1 cellular context compared by ENCODE assay signal in the genomic region with DNA sequence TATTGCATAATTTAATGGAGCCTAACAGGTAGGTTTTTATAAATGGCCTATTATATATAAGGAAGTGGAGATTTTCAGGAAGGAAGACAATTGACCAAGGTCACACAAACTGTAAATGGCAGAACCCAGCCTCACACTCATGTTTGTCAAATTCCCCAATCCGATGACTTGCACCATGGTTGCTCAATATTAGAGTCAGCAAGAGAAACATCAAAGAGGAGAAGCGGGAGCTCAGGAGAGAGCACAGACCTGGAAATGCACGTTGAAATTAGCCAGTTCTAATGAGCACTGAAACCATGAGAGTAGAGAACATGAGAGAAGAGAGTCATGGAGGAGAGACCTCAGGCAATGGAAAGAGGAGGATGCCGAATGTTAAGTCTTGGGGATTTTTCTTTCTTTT.
TF ChIP-seq lines count a peak whose summit lies in the region.

No MANE protein-coding gene starts in this region.

TF ChIP-seq in HepG2, 621 proteins besides CTCF, POLR2A, EP300 and RAD21 (continued from another document):
- TF ChIP-seq, protein P1, sequence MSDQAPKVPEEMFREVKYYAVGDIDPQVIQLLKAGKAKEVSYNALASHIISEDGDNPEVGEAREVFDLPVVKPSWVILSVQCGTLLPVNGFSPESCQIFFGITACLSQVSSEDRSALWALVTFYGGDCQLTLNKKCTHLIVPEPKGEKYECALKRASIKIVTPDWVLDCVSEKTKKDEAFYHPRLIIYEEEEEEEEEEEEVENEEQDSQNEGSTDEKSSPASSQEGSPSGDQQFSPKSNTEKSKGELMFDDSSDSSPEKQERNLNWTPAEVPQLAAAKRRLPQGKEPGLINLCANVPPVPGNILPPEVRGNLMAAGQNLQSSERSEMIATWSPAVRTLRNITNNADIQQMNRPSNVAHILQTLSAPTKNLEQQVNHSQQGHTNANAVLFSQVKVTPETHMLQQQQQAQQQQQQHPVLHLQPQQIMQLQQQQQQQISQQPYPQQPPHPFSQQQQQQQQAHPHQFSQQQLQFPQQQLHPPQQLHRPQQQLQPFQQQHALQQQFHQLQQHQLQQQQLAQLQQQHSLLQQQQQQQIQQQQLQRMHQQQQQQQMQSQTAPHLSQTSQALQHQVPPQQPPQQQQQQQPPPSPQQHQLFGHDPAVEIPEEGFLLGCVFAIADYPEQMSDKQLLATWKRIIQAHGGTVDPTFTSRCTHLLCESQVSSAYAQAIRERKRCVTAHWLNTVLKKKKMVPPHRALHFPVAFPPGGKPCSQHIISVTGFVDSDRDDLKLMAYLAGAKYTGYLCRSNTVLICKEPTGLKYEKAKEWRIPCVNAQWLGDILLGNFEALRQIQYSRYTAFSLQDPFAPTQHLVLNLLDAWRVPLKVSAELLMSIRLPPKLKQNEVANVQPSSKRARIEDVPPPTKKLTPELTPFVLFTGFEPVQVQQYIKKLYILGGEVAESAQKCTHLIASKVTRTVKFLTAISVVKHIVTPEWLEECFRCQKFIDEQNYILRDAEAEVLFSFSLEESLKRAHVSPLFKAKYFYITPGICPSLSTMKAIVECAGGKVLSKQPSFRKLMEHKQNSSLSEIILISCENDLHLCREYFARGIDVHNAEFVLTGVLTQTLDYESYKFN (CRISPR knock-in tag; conservative IDR thresholded peaks at IDR 0.05) = peak; percentile 59; the same call in 1 of the 2 replicates
- no peak for TF ChIP-seq ZNF446 (CRISPR knock-in tag; IDR thresholded peaks at IDR 0.05)
- TF ChIP-seq ZNF792 (CRISPR knock-in tag; IDR thresholded peaks at IDR 0.05) = 0 out of 2 replicates have a peak, but pooled peaks have one; percentile 29
- TF ChIP-seq SOX6 (IDR thresholded peaks at IDR 0.05) = no peak
- peak; percentile 75 for TF ChIP-seq SOX6 (CRISPR knock-in tag; IDR thresholded peaks at IDR 0.05)
- no peak for TF ChIP-seq ZBTB7B (CRISPR knock-in tag; IDR thresholded peaks at IDR 0.05)
- no peak for TF ChIP-seq SETDB1 (CRISPR knock-in tag; IDR thresholded peaks at IDR 0.05; ENCODE audit: borderline replicate concordance)
- no peak for TF ChIP-seq ZKSCAN5 (CRISPR knock-in tag; IDR thresholded peaks at IDR 0.05)
- no peak for TF ChIP-seq SMARCC2 (IDR thresholded peaks at IDR 0.05)
- peak; percentile 40; the same call in 1 of the 2 replicates for TF ChIP-seq HDAC1 (CRISPR knock-in tag; IDR thresholded peaks at IDR 0.05)
- TF ChIP-seq ATF1 (CRISPR knock-in tag; IDR thresholded peaks at IDR 0.05) = 0 out of 2 replicates have a peak, but pooled peaks have one; percentile 42
- TF ChIP-seq HDAC2 (CRISPR knock-in tag; IDR thresholded peaks at IDR 0.05) = peak; percentile 66
- TF ChIP-seq, protein P2, sequence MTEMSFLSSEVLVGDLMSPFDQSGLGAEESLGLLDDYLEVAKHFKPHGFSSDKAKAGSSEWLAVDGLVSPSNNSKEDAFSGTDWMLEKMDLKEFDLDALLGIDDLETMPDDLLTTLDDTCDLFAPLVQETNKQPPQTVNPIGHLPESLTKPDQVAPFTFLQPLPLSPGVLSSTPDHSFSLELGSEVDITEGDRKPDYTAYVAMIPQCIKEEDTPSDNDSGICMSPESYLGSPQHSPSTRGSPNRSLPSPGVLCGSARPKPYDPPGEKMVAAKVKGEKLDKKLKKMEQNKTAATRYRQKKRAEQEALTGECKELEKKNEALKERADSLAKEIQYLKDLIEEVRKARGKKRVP (CRISPR knock-in tag; IDR thresholded peaks at IDR 0.05) = 0 out of 4 replicates have a peak, but pooled peaks of 1 of the 2 experiments have one; percentile 25
- TF ChIP-seq TCF7 (IDR thresholded peaks at IDR 0.05; ENCODE audit: low read depth) = peak; percentile 94
- TF ChIP-seq ZNF7 (CRISPR knock-in tag; IDR thresholded peaks at IDR 0.05) = peak; percentile 78; the same call in 1 of the 2 replicates
- no peak for TF ChIP-seq ZNF468 (CRISPR knock-in tag; IDR thresholded peaks at IDR 0.05)
- TF ChIP-seq MIER3 (CRISPR knock-in tag; IDR thresholded peaks at IDR 0.05; ENCODE audit: borderline replicate concordance) = peak; percentile 44; the same call in 1 of the 2 replicates
- TF ChIP-seq NFIC (IDR thresholded peaks at IDR 0.05; ENCODE audit: low read length) = peak; percentile 37; the same call in 1 of the 2 replicates
- TF ChIP-seq, protein P3, sequence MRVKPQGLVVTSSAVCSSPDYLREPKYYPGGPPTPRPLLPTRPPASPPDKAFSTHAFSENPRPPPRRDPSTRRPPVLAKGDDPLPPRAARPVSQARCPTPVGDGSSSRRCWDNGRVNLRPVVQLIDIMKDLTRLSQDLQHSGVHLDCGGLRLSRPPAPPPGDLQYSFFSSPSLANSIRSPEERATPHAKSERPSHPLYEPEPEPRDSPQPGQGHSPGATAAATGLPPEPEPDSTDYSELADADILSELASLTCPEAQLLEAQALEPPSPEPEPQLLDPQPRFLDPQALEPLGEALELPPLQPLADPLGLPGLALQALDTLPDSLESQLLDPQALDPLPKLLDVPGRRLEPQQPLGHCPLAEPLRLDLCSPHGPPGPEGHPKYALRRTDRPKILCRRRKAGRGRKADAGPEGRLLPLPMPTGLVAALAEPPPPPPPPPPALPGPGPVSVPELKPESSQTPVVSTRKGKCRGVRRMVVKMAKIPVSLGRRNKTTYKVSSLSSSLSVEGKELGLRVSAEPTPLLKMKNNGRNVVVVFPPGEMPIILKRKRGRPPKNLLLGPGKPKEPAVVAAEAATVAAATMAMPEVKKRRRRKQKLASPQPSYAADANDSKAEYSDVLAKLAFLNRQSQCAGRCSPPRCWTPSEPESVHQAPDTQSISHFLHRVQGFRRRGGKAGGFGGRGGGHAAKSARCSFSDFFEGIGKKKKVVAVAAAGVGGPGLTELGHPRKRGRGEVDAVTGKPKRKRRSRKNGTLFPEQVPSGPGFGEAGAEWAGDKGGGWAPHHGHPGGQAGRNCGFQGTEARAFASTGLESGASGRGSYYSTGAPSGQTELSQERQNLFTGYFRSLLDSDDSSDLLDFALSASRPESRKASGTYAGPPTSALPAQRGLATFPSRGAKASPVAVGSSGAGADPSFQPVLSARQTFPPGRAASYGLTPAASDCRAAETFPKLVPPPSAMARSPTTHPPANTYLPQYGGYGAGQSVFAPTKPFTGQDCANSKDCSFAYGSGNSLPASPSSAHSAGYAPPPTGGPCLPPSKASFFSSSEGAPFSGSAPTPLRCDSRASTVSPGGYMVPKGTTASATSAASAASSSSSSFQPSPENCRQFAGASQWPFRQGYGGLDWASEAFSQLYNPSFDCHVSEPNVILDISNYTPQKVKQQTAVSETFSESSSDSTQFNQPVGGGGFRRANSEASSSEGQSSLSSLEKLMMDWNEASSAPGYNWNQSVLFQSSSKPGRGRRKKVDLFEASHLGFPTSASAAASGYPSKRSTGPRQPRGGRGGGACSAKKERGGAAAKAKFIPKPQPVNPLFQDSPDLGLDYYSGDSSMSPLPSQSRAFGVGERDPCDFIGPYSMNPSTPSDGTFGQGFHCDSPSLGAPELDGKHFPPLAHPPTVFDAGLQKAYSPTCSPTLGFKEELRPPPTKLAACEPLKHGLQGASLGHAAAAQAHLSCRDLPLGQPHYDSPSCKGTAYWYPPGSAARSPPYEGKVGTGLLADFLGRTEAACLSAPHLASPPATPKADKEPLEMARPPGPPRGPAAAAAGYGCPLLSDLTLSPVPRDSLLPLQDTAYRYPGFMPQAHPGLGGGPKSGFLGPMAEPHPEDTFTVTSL (CRISPR knock-in tag; IDR thresholded peaks at IDR 0.05; ENCODE audit: borderline replicate concordance) = peak; percentile 89
- 0 out of 2 replicates have a peak, but pooled peaks have one; percentile 27 for TF ChIP-seq IRF2 (CRISPR knock-in tag; IDR thresholded peaks at IDR 0.05)
- TF ChIP-seq ZMYM4 (CRISPR knock-in tag; IDR thresholded peaks at IDR 0.05) = 0 out of 2 replicates have a peak, but pooled peaks have one; percentile 42
- TF ChIP-seq CEBPG (CRISPR knock-in tag; IDR thresholded peaks at IDR 0.05) = peak; percentile 95
- peak; percentile 51; the same call in 1 of the 2 replicates for TF ChIP-seq ELF1 (CRISPR knock-in tag; IDR thresholded peaks at IDR 0.05)
